In genomic region chr7:27929127-27929526, GRCh38 we compare ENCODE assay signal across 1 cellular context.
TF ChIP-seq lines count a peak whose summit lies in the region.

No MANE protein-coding gene starts in this region.

TF ChIP-seq in WTC11, 78 proteins besides CTCF, POLR2A, EP300 and RAD21 (continued from another document):
- TF ChIP-seq SOX15 (CRISPR knock-in tag; IDR thresholded peaks at IDR 0.05): no peak
- no peak for TF ChIP-seq TCF7 (CRISPR knock-in tag; IDR thresholded peaks at IDR 0.05; ENCODE audit: low read depth)
- no peak for TF ChIP-seq STAT6 (CRISPR knock-in tag; conservative IDR thresholded peaks at IDR 0.05; ENCODE audit: low read depth)
- TF ChIP-seq, protein P1, sequence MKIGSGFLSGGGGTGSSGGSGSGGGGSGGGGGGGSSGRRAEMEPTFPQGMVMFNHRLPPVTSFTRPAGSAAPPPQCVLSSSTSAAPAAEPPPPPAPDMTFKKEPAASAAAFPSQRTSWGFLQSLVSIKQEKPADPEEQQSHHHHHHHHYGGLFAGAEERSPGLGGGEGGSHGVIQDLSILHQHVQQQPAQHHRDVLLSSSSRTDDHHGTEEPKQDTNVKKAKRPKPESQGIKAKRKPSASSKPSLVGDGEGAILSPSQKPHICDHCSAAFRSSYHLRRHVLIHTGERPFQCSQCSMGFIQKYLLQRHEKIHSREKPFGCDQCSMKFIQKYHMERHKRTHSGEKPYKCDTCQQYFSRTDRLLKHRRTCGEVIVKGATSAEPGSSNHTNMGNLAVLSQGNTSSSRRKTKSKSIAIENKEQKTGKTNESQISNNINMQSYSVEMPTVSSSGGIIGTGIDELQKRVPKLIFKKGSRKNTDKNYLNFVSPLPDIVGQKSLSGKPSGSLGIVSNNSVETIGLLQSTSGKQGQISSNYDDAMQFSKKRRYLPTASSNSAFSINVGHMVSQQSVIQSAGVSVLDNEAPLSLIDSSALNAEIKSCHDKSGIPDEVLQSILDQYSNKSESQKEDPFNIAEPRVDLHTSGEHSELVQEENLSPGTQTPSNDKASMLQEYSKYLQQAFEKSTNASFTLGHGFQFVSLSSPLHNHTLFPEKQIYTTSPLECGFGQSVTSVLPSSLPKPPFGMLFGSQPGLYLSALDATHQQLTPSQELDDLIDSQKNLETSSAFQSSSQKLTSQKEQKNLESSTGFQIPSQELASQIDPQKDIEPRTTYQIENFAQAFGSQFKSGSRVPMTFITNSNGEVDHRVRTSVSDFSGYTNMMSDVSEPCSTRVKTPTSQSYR (CRISPR knock-in tag; IDR thresholded peaks at IDR 0.05): no peak
